ENCODE assay signal across 1 cellular context in genomic region chr4:78648639-78649363, GRCh38.
TF ChIP-seq lines count a peak whose summit lies in the region.

No MANE protein-coding gene starts in this region.

TF ChIP-seq in K562, 482 proteins besides CTCF, POLR2A, EP300 and RAD21 (continued from another document):
- TF ChIP-seq CEBPZ (IDR thresholded peaks at IDR 0.05; ENCODE audit: borderline replicate concordance, low read depth, low read length) = no peak
- no peak for TF ChIP-seq MEF2A (IDR thresholded peaks at IDR 0.05; ENCODE audit: control insufficient read depth, low read depth, low read length)
- TF ChIP-seq PHF21A (IDR thresholded peaks at IDR 0.05; ENCODE audit: borderline replicate concordance, low read depth) = no peak
- no peak for TF ChIP-seq ZNF668 (CRISPR knock-in tag; IDR thresholded peaks at IDR 0.05)
- TF ChIP-seq SNIP1 (IDR thresholded peaks at IDR 0.05; ENCODE audit: low read depth) = no peak
- TF ChIP-seq HMBOX1 (IDR thresholded peaks at IDR 0.05) = peak; percentile 98
- TF ChIP-seq CTBP1 (IDR thresholded peaks at IDR 0.05; ENCODE audit: borderline replicate concordance) = 0 out of 2 replicates have a peak, but pooled peaks have one; percentile 6
- no peak for TF ChIP-seq KLF6 (CRISPR knock-in tag; IDR thresholded peaks at IDR 0.05; ENCODE audit: borderline replicate concordance)
- peak; percentile 3; the same call in 1 of the 2 replicates for TF ChIP-seq FOSL1 (tag; conservative IDR thresholded peaks at IDR 0.05)
